15 cellular contexts compared by ENCODE assay signal in genomic region chr1:2558030-2558400, GRCh38. TPM values are rescaled to one million over a fixed set of nuclear protein-coding genes. Genes with fewer than 3 reads are reported as not detected.
DNase-seq lines count a peak whose midpoint lies in the region; ATAC-seq and TF ChIP-seq lines count a peak whose summit lies in the region.
"Had no signal": no experiment of that assay in that cellular context is flagged by ENCODE, and none has a peak within 500 bp of the region (broad histone marks: within the 10 kb centered on the region; RNA-seq: fewer than 3 reads in every experiment).

No MANE protein-coding gene starts in this region.

- H2AFZ ChIP-seq in neuronal stem cell (ENCODE audit: low read length), result no peak overlapping the region
- H2AFZ ChIP-seq: hepatocyte had no signal

- H3K79me1 ChIP-seq in neuronal stem cell (ENCODE audit: low read depth, low read length), result peaks cover 2% of the 10 kb centered on the region

- no peak for TF ChIP-seq CTCF in GM12864 (IDR thresholded peaks at IDR 0.05; ENCODE audit: low read depth, low read length, missing control alignments)
- no peak for TF ChIP-seq CTCF in colonic mucosa (IDR thresholded peaks at IDR 0.05)

- H3K36me3 ChIP-seq in BLaER1 treated with 17β-estradiol and CSF1 and Interleukin-3, amounts not matched to agents 10 nM and 100 nM, result peaks cover 0 to 58% (median 0%) of the 10 kb centered on the region in 11 experiments; a peak in 6 of 22 replicates
- H3K36me3 ChIP-seq in colonic mucosa, result peaks cover 16% of the 10 kb centered on the region
- no peaks in the 10 kb centered on the region for H3K36me3 ChIP-seq in neuronal stem cell (replicated peaks in 1 of 2; ENCODE audit: control insufficient read depth in 2 of 2, insufficient read depth in 2 of 2, low read length in 2 of 2)
- H3K36me3 ChIP-seq: MG63 had no signal

- H3K4me2 ChIP-seq in BLaER1 treated with 17β-estradiol and CSF1 and Interleukin-3, amounts not matched to agents 10 nM and 100 nM, result peak overlapping the region; percentile 94 to 100 (median 99)
- H3K4me2 ChIP-seq in neuronal stem cell (ENCODE audit: insufficient read depth, low read length, poor library complexity, severe bottlenecking), result no peak overlapping the region
- H3K4me2 ChIP-seq: hepatocyte had no signal

- H2BK15ac ChIP-seq in neuronal stem cell (ENCODE audit: low read length), result peak overlapping the region; percentile 81

- H4K8ac ChIP-seq in neuronal stem cell (ENCODE audit: low read depth, low read length), result no peak overlapping the region

- H3K9ac ChIP-seq in BLaER1 treated with 17β-estradiol and CSF1 and Interleukin-3, amounts not matched to agents 10 nM and 100 nM, result peak overlapping the region in 6 of 11 experiments; percentile 80 to 95 (median 87); a peak in 8 of 22 replicates
- peak overlapping the region; percentile 82 to 100 for H3K9ac ChIP-seq in colonic mucosa (ENCODE audit: low read depth in 2 of 2, low read length in 2 of 2)
- no peak overlapping the region for H3K9ac ChIP-seq in neuronal stem cell (ENCODE audit: low read depth, low read length, poor library complexity)

- peak overlapping the region; percentile 38 for H3K14ac ChIP-seq in neuronal stem cell (ENCODE audit: low read length)

- H2BK5ac ChIP-seq in neuronal stem cell (ENCODE audit: low read length), result no peak overlapping the region

- H3K4me3 ChIP-seq in BLaER1 treated with 17β-estradiol and CSF1 and Interleukin-3, amounts not matched to agents 10 nM and 100 nM, result peak overlapping the region in 5 of 10 experiments; percentile 69 to 92 (median 78); a peak in 8 of 20 replicates
- peak overlapping the region; percentile 89; the same call in 1 of the 2 replicates for H3K4me3 ChIP-seq in GM12864 (ENCODE audit: low read depth, low read length)
- peak overlapping the region; percentile 51 for H3K4me3 ChIP-seq in colonic mucosa
- H3K4me3 ChIP-seq in neuronal stem cell (ENCODE audit: low read length in 2 of 2), result no peak overlapping the region
- H3K4me3 ChIP-seq: hepatocyte, MG63, SK-N-MC had no signal

- peak overlapping the region; percentile 100 for H2AK5ac ChIP-seq in neuronal stem cell (ENCODE audit: low read depth, low read length)

- H4K91ac ChIP-seq in neuronal stem cell (ENCODE audit: low read depth, low read length, poor library complexity), result no peak overlapping the region

- peak overlapping the region; percentile 47 for H2BK120ac ChIP-seq in neuronal stem cell (ENCODE audit: low read depth, low read length)

- H3K27ac ChIP-seq in BLaER1 treated with 17β-estradiol and CSF1 and Interleukin-3, amounts not matched to agents 10 nM and 100 nM, result peak overlapping the region in 2 of 11 experiments; percentile 94 to 96; a peak in 4 of 22 replicates
- H3K27ac ChIP-seq in colonic mucosa (peak overlapping the region; percentile 86), neuronal stem cell (replicated peaks; ENCODE audit: low read length) (no peak overlapping the region)
- H3K27ac ChIP-seq: hepatocyte, SK-N-MC had no signal

- H3K4ac ChIP-seq in neuronal stem cell (ENCODE audit: low read length), result peak overlapping the region; percentile 76

- WGBS in neuronal stem cell (ENCODE audit: extremely low coverage in 2 of 2, insufficient read length in 2 of 2, insufficient replicate concordance in 1 of 2), 2 donors, result no CpG with 5 or more reads among the region's 15 CpGs

- DNase-seq in GM12864 (ENCODE audit: low read depth) (no peak), colonic mucosa (no peak), neuronal stem cell (ENCODE audit: low spot score) (no peak), NCI-H526 treated with DMSO at 0.1 percent for 48 hours (lab: John Stamatoyannopoulos, UW) (no peak)
- DNase-seq: activated CD4-positive, alpha-beta T cell treated with anti-CD3 and anti-CD28 coated beads for 1 hour; C1 segment of cervical spinal cord; esophagus squamous epithelium; MG63 had no signal

- H3K4me1 ChIP-seq in BLaER1 treated with 17β-estradiol and CSF1 and Interleukin-3, amounts not matched to agents 10 nM and 100 nM, result peaks cover 76 to 84% (median 82%) of the 10 kb centered on the region in 10 experiments
- H3K4me1 ChIP-seq in colonic mucosa, result peaks cover 4% of the 10 kb centered on the region
- peaks cover 7 to 15% of the 10 kb centered on the region in 2 donors for H3K4me1 ChIP-seq in neuronal stem cell (ENCODE audit: control insufficient read depth in 2 of 2, insufficient read depth in 1 of 2, low read depth in 1 of 2, low read length in 2 of 2)

- intact Hi-C loops in colonic mucosa (cut with DNase I), result no loop called here

- H3K18ac ChIP-seq in neuronal stem cell (ENCODE audit: low read length), result peak overlapping the region; percentile 78

- no peaks in the 10 kb centered on the region for H3K27me3 ChIP-seq in BLaER1 treated with 17β-estradiol and CSF1 and Interleukin-3, amounts not matched to agents 10 nM and 100 nM
- H3K27me3 ChIP-seq in colonic mucosa, result no peaks in the 10 kb centered on the region
- H3K27me3 ChIP-seq in neuronal stem cell (ENCODE audit: control insufficient read depth in 3 of 3, insufficient read depth in 3 of 3, low read depth in 1 of 3, low read length in 3 of 3), result peaks cover 0 to 21% (median 0%) of the 10 kb centered on the region in 3 experiments
- H3K27me3 ChIP-seq: esophagus squamous epithelium, hepatocyte, MG63 had no signal

- ATAC-seq in GM18867 (IDR thresholded peaks at IDR 0.05; ENCODE audit: unreplicated experiment) (no peak), GM18873 (IDR thresholded peaks at IDR 0.05; ENCODE audit: low FRiP score, unreplicated experiment) (no peak), HG03565 (IDR thresholded peaks at IDR 0.05; ENCODE audit: unreplicated experiment) (no peak)
- ATAC-seq: HCT116 had no signal

- H4K20me1 ChIP-seq in BLaER1 treated with 17β-estradiol and CSF1 and Interleukin-3, amounts not matched to agents 10 nM and 100 nM, result peaks cover 12 to 66% (median 34%) of the 10 kb centered on the region in 11 experiments; a peak in 17 of 22 replicates

- no peak overlapping the region for H3K23ac ChIP-seq in neuronal stem cell (ENCODE audit: low read depth, low read length, poor library complexity)

- peak overlapping the region; percentile 73 for H2BK12ac ChIP-seq in neuronal stem cell (ENCODE audit: low read length)

- H3K9me3 ChIP-seq in BLaER1 treated with 17β-estradiol and CSF1 and Interleukin-3, amounts not matched to agents 10 nM and 100 nM (replicated peaks in 1 of 11), result no peaks in the 10 kb centered on the region
- H3K9me3 ChIP-seq in colonic mucosa (no peaks in the 10 kb centered on the region), neuronal stem cell (replicated peaks in 1 of 2; ENCODE audit: control insufficient read depth in 2 of 2, insufficient read depth in 1 of 2, low read depth in 1 of 2, low read length in 2 of 2) (no peaks in the 10 kb centered on the region)
- H3K9me3 ChIP-seq: esophagus squamous epithelium, MG63 had no signal

RNA-seq across cellular contexts. Expression of gene TNFRSF14, which starts 1.8 kb away (rescaled TPM):
- 100 to 1,000 TPM; 111 to 145 TPM for total RNA-seq in colonic mucosa
- polyA plus RNA-seq in neuronal stem cell (2013, experiment 1 of 2), result 1.1 TPM
- 1.3 TPM for polyA plus RNA-seq in neuronal stem cell (2013, experiment 2 of 2)

RNA-seq across cellular contexts. Expression of gene HES5, which starts 28.0 kb away (rescaled TPM):
- 1 to 10 TPM; 2.5 to 4.2 TPM for total RNA-seq in colonic mucosa
- polyA plus RNA-seq in neuronal stem cell (2013, experiment 1 of 2), result 208 TPM
- 209 TPM for polyA plus RNA-seq in neuronal stem cell (2013, experiment 2 of 2)
- total RNA-seq: hepatocyte had no signal

RNA-seq across cellular contexts. Expression of gene PRXL2B, which starts 28.6 kb away (rescaled TPM):
- 100 to 1,000 TPM; 105 to 120 TPM for total RNA-seq in colonic mucosa
- polyA plus RNA-seq in neuronal stem cell (2013, experiment 1 of 2), result 35.1 TPM
- 35.3 TPM for polyA plus RNA-seq in neuronal stem cell (2013, experiment 2 of 2)

RNA-seq across cellular contexts. Expression of gene PANK4, which starts 31.6 kb away (rescaled TPM):
- total RNA-seq in colonic mucosa, result 10 to 100 TPM; 27.0 to 42.0 TPM
- 23.5 TPM for polyA plus RNA-seq in neuronal stem cell (2013, experiment 1 of 2)
- polyA plus RNA-seq in neuronal stem cell (2013, experiment 2 of 2), result 22.7 TPM

Comparison
In these comparisons a context has a peak if more than half of its experiments do, and no peak if none do; other contexts are left out.
1. H3K4me3 ChIP-seq: peak in GM12864 (single experiment) and colonic mucosa (single experiment); none in neuronal stem cell (0 of 2).